ENCODE assay signal across 20 cellular contexts in the genomic region with DNA sequence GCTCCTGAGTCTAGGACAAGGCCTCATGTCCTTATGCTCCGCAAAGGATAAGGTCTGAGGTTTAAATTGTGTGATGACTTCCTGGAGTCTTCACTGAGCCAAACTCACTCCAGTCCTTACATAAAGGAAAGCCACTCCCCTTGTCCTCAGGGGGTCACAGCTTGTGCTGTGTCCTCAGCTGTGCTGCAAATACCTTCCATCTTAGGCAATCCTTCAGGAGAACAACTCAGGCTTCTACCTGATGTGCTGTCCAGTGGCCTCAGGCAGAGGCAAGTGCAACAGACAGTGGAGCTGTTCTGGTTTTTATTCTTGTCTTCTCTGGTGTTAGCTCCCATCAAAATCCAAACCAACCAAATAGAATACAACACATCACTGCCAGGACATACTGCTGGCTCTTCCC.
DNase-seq lines count a peak whose midpoint lies in the region; ATAC-seq and TF ChIP-seq lines count a peak whose summit lies in the region.
"Had no signal": no experiment of that assay in that cellular context is flagged by ENCODE, and none has a peak within 500 bp of the region (broad histone marks: within the 10 kb centered on the region; RNA-seq: fewer than 3 reads in every experiment).

No MANE protein-coding gene starts in this region.

- POLR2A ChIA-PET in PC-3 (lab: Charles Lee; ENCODE audit: unreplicated experiment): no interaction called here

- no peaks in the 10 kb centered on the region for H3K9me3 Mint-ChIP-seq in type B pancreatic cell

- TF ChIP-seq CTCF in PC-3 (conservative IDR thresholded peaks at IDR 0.05; ENCODE audit: low read depth, low read length): no peak
- no peak for TF ChIP-seq CTCF in type B pancreatic cell (conservative IDR thresholded peaks at IDR 0.05)
- no peak for TF ChIP-seq CTCF in foreskin keratinocyte (conservative IDR thresholded peaks at IDR 0.05)

- H3K9me3 ChIP-seq in PC-3 (ENCODE audit: low read length): no peaks in the 10 kb centered on the region
- H3K9me3 ChIP-seq: BE2C had no signal

- H3K79me2 ChIP-seq in PC-3 (ENCODE audit: low read length): no peaks in the 10 kb centered on the region

- H3K27ac ChIP-seq in PC-3 (ENCODE audit: low read length) (no peak overlapping the region), foreskin keratinocyte (no peak overlapping the region)

- H3K4me1 Mint-ChIP-seq in type B pancreatic cell (ENCODE audit: unreplicated experiment): peaks cover 10% of the 10 kb centered on the region
- H3K4me1 Mint-ChIP-seq: CD4-positive, CD25-positive, alpha-beta regulatory T cell had no signal

- H3K4me3 ChIP-seq in PC-3 (ENCODE audit: low read length): no peak overlapping the region
- H3K4me3 ChIP-seq: K562 had no signal

- no peaks in the 10 kb centered on the region for H4K20me1 ChIP-seq in PC-3 (ENCODE audit: low read length)

- H3K27me3 ChIP-seq in PC-3 (ENCODE audit: low read length) (no peaks in the 10 kb centered on the region), foreskin keratinocyte (no peaks in the 10 kb centered on the region)
- H3K27me3 ChIP-seq: BE2C had no signal

- H3K4me3 Mint-ChIP-seq in type B pancreatic cell: no peak overlapping the region
- H3K4me3 Mint-ChIP-seq: CD4-positive, CD25-positive, alpha-beta regulatory T cell had no signal

- H3K36me3 ChIP-seq in PC-3 (ENCODE audit: low read depth, low read length): no peaks in the 10 kb centered on the region
- H3K36me3 ChIP-seq: BE2C had no signal

- ATAC-seq in PC-3 (no peak), HG02981 (IDR thresholded peaks at IDR 0.05; ENCODE audit: unreplicated experiment) (no peak), HG03108 (IDR thresholded peaks at IDR 0.05; ENCODE audit: unreplicated experiment) (no peak), foreskin keratinocyte (no peak)
- ATAC-seq: K562 had no signal

- no peak overlapping the region for H3K4me2 ChIP-seq in PC-3 (ENCODE audit: low read length)

- no peaks in the 10 kb centered on the region for H3K4me1 ChIP-seq in PC-3 (ENCODE audit: insufficient read depth, low read length)
- no peaks in the 10 kb centered on the region for H3K4me1 ChIP-seq in foreskin keratinocyte
- H3K4me1 ChIP-seq: BE2C had no signal

- DNase-seq in NCI-H146 (lab: John Stamatoyannopoulos, UW): peak; percentile 52
- no peak for DNase-seq in NCI-H146 treated with DMSO at 0.1 percent for 48 hours (lab: John Stamatoyannopoulos, UW; ENCODE audit: unreplicated experiment)
- no peak for DNase-seq in PC-3
- DNase-seq in iPS DF 4.7 (ENCODE audit: extremely low read depth, low spot score): peak; percentile 19
- DNase-seq in type B pancreatic cell (ENCODE audit: extremely low spot score, unreplicated experiment): no peak
- DNase-seq in foreskin keratinocyte: no peak
- DNase-seq: 8988T; BE2C; CD4-positive, CD25-positive, alpha-beta regulatory T cell; COR-L47; DMS 273 treated with DMSO at 0.1 percent for 48 hours; DND-41; GDM1; NCI-H1092 treated with DMSO at 0.1 percent for 48 hours; NCI-H1930; NCI-H2171; NCI-H526 had no signal

- peak overlapping the region; percentile 40; the same call in 1 of the 2 replicates for H2AFZ ChIP-seq in PC-3 (ENCODE audit: low read length)

- H3K27me3 Mint-ChIP-seq in type B pancreatic cell: no peaks in the 10 kb centered on the region
- H3K27me3 Mint-ChIP-seq: CD4-positive, CD25-positive, alpha-beta regulatory T cell had no signal

- no TSS peak for BruUV-seq in PC-3 (replicated peaks; lab: Mats Ljungman, UMichigan)

- H3K9ac ChIP-seq in PC-3 (ENCODE audit: low read length): no peak overlapping the region

- H3K27ac Mint-ChIP-seq in type B pancreatic cell: peak overlapping the region; percentile 5
- H3K27ac Mint-ChIP-seq: CD4-positive, CD25-positive, alpha-beta regulatory T cell had no signal

- no peaks in the 10 kb centered on the region for H3K36me3 Mint-ChIP-seq in type B pancreatic cell
- H3K36me3 Mint-ChIP-seq: CD4-positive, CD25-positive, alpha-beta regulatory T cell had no signal

- H3F3A ChIP-seq in PC-3 (ENCODE audit: low read length, unreplicated experiment): no peaks in the 10 kb centered on the region

- intact Hi-C loops in PC-3 (cut with micrococcal nuclease): no loop called here

- no peaks in the 10 kb centered on the region for H3K9me2 ChIP-seq in PC-3 (replicated peaks; ENCODE audit: low read length)

- CTCF ChIA-PET in PC-3 (lab: Charles Lee): no interaction called here

Comparison
In these comparisons a context has a peak if more than half of its experiments do, and no peak if none do; other contexts are left out.
1. DNase-seq: peak in NCI-H146 (single experiment) and iPS DF 4.7 (single experiment); none in NCI-H146 treated with DMSO at 0.1 percent for 48 hours (single experiment), PC-3 (single experiment), type B pancreatic cell (single experiment) and foreskin keratinocyte (0 of 2).